ENCODE assay signal across 13 cellular contexts in the genomic region with DNA sequence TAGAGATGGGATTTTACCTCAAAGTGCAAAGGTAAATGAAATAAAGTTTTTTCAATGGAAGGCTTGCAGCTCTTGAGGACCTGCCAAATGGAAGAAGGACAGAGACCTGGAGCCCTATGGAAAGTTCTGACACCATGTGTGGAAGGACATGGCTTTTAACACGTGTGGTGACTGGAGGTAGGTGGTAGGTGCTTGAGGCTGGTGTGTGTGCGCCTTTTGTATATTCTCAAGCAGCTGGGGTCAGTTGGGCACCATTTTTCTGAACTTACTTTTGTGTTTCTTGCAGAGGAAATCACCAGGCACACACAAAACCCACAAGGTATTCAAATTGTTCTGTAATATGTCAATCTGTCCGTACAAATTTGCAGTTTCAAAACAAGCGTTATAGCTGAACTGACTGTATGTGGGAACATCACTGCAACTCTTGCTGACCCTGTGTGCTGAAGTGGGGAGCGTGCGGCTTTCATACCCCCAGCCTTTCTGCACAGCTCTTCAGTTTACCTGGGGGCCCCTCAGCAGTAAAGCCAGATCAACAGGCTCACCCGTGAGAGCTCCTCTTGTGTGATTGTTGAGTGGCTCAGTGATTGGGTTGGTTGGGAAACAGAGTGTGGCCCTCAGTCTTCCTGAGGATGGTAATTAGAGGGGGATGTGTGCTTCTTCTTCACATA.
"Had no signal": no experiment of that assay in that cellular context is flagged by ENCODE, and none has a peak within 500 bp of the region (broad histone marks: within the 10 kb centered on the region; RNA-seq: fewer than 3 reads in every experiment).

No MANE protein-coding gene starts in this region.

- ATAC-seq: activated CD4-positive, CD25-positive, alpha-beta regulatory T cell treated with anti-CD3 and anti-CD28 coated beads, Interleukin-2, amount 50 U/mL, for 24 hours; effector memory CD8-positive, alpha-beta T cell; gastroesophageal sphincter; left cardiac atrium had no signal

- H3K9ac ChIP-seq: parathyroid adenoma had no signal

- H3K9me3 ChIP-seq: gastroesophageal sphincter, heart right ventricle had no signal

- H3K4me1 ChIP-seq: parathyroid adenoma had no signal

- H2AFZ ChIP-seq: parathyroid adenoma had no signal

- H3K4me3 ChIP-seq: gastroesophageal sphincter, heart right ventricle, lung had no signal

- H3K36me3 ChIP-seq: gastroesophageal sphincter, heart right ventricle had no signal

- H3K27ac ChIP-seq: epithelial cell of prostate, gastroesophageal sphincter, heart right ventricle, parathyroid adenoma had no signal

- DNase-seq: activated CD4-positive, alpha-beta T cell treated with anti-CD3 and anti-CD28 coated beads, Interleukin-2, amount 50 U/mL, for 1 hour; activated CD8-positive, alpha-beta memory T cell treated with anti-CD3 and anti-CD28 coated beads for 24 hours; aorta; effector memory CD8-positive, alpha-beta T cell; heart right ventricle; left cardiac atrium; naive B cell; stimulated activated naive CD4-positive, alpha-beta T cell had no signal
